8 cellular contexts compared by ENCODE assay signal in genomic region chr2:136008205-136008865, GRCh38. TPM values are rescaled to one million over a fixed set of nuclear protein-coding genes. Genes with fewer than 3 reads are reported as not detected.
A peak's percentile ranks its signal among the peaks of the same experiment; 100 is the strongest.
DNase-seq lines count a peak whose midpoint lies in the region; ATAC-seq lines count a peak whose summit lies in the region.

No MANE protein-coding gene starts in this region.

- peaks cover 11% of the 10 kb centered on the region for H3K9me3 Mint-ChIP-seq in activated CD4-positive, alpha-beta T cell treated with anti-CD3 and anti-CD28 coated beads, Interleukin-2, amount 10 ng/mL, durations not matched to agents 24 days and 14 days

- H3K27me3 Mint-ChIP-seq in activated CD4-positive, alpha-beta T cell treated with anti-CD3 and anti-CD28 coated beads, Interleukin-2, amount 10 ng/mL, durations not matched to agents 24 days and 14 days: no peaks in the 10 kb centered on the region

- intact Hi-C loops in activated CD4-positive, alpha-beta T cell treated with anti-CD3 and anti-CD28 coated beads, Interleukin-2, amount 10 ng/mL, durations not matched to agents 24 days and 14 days (cut with micrococcal nuclease): loop anchor here (2.0 to 5.0 kb wide), 2 partner anchors 48 to 124 kb away; no protein-coding TSS in a partner anchor
- intact Hi-C loops in Right ventricle myocardium superior (cut with DNase I): no loop called here

- H3K36me3 Mint-ChIP-seq in activated CD4-positive, alpha-beta T cell treated with anti-CD3 and anti-CD28 coated beads, Interleukin-2, amount 10 ng/mL, durations not matched to agents 24 days and 14 days (ENCODE audit: low read depth): peaks cover 21% of the 10 kb centered on the region

- peak; percentile 85 for DNase-seq in activated CD4-positive, alpha-beta T cell treated with anti-CD3 and anti-CD28 coated beads, Interleukin-2, amount 10 ng/mL, durations not matched to agents 24 days and 14 days
- peak; percentile 64 for DNase-seq in Right ventricle myocardium superior
- DNase-seq in stimulated activated CD8-positive, alpha-beta memory T cell treated with anti-CD3 and anti-CD28 coated beads, Interleukin-2, amount 100 ng/mL, for 48 hours (ENCODE audit: low read depth in 2 of 2): peak; percentile 30 to 34
- no peak for DNase-seq in cerebellum (ENCODE audit: low spot score)
- DNase-seq in GM03348 (ENCODE audit: low spot score): no peak
- DNase-seq in NCI-H2196 treated with DMSO at 0.1 percent for 48 hours (lab: John Stamatoyannopoulos, UW; ENCODE audit: unreplicated experiment): no peak

- H3K27ac Mint-ChIP-seq in activated CD4-positive, alpha-beta T cell treated with anti-CD3 and anti-CD28 coated beads, Interleukin-2, amount 10 ng/mL, durations not matched to agents 24 days and 14 days: peak overlapping the region; percentile 60

- H3K4me1 Mint-ChIP-seq in activated CD4-positive, alpha-beta T cell treated with anti-CD3 and anti-CD28 coated beads, Interleukin-2, amount 10 ng/mL, durations not matched to agents 24 days and 14 days: peaks cover 35% of the 10 kb centered on the region

- ATAC-seq in HG03175 (IDR thresholded peaks at IDR 0.05; ENCODE audit: unreplicated experiment): peak; percentile 83
- peak; percentile 68 for ATAC-seq in Right ventricle myocardium superior (ENCODE audit: poor library complexity)
- no peak for ATAC-seq in HG03439 (IDR thresholded peaks at IDR 0.05; ENCODE audit: unreplicated experiment)

- peak overlapping the region; percentile 25 for H3K4me3 Mint-ChIP-seq in activated CD4-positive, alpha-beta T cell treated with anti-CD3 and anti-CD28 coated beads, Interleukin-2, amount 10 ng/mL, durations not matched to agents 24 days and 14 days

RNA-seq across cellular contexts. Expression of gene DARS1, which starts 22.9 kb away (rescaled TPM):
- total RNA-seq in activated CD4-positive, alpha-beta T cell treated with anti-CD3 and anti-CD28 coated beads, Interleukin-2, amount 10 ng/mL, durations not matched to agents 24 days and 14 days: 153 and 160 TPM in 2 replicates
- 62.8 TPM for total RNA-seq in Right ventricle myocardium superior
- total RNA-seq in cerebellum: 57.9 TPM

Comparison
In these comparisons a context has a peak if more than half of its experiments do, and no peak if none do; other contexts are left out.
1. DNase-seq: peak in activated CD4-positive, alpha-beta T cell treated with anti-CD3 and anti-CD28 coated beads, Interleukin-2, amount 10 ng/mL, durations not matched to agents 24 days and 14 days (single experiment), Right ventricle myocardium superior (single experiment) and stimulated activated CD8-positive, alpha-beta memory T cell treated with anti-CD3 and anti-CD28 coated beads, Interleukin-2, amount 100 ng/mL, for 48 hours (2 of 2); none in cerebellum (single experiment), GM03348 (single experiment) and NCI-H2196 treated with DMSO at 0.1 percent for 48 hours (single experiment).